ENCODE assay signal across 12 cellular contexts in genomic region chr1:201790261-201790660, GRCh38. TPM values are rescaled to one million over a fixed set of nuclear protein-coding genes. Genes with fewer than 3 reads are reported as not detected.
DNase-seq lines count a peak whose midpoint lies in the region; ATAC-seq and TF ChIP-seq lines count a peak whose summit lies in the region.
"Had no signal": no experiment of that assay in that cellular context is flagged by ENCODE, and none has a peak within 500 bp of the region (broad histone marks: within the 10 kb centered on the region; RNA-seq: fewer than 3 reads in every experiment).

No MANE protein-coding gene starts in this region.

- no peaks in the 10 kb centered on the region for H3K27me3 ChIP-seq in SK-N-SH (ENCODE audit: insufficient read depth)
- H3K27me3 ChIP-seq in endodermal cell (ENCODE audit: control insufficient read depth, insufficient read depth, low read length, poor library complexity, severe bottlenecking) = no peaks in the 10 kb centered on the region
- H3K27me3 ChIP-seq: BE2C had no signal

- ATAC-seq in stimulated activated effector memory CD8-positive, alpha-beta T cell treated with anti-CD3 and anti-CD28 coated beads, Interleukin-12 subunit alpha, Interleukin-12 subunit beta, amount 100 ng/mL, for 72 hours = no peak

- peaks cover 2% of the 10 kb centered on the region for H3K9me3 Mint-ChIP-seq in endodermal cell
- H3K9me3 Mint-ChIP-seq in stimulated activated effector memory CD8-positive, alpha-beta T cell treated with anti-CD3 and anti-CD28 coated beads, Interleukin-12 subunit alpha, Interleukin-12 subunit beta, amount 100 ng/mL, for 72 hours = no peaks in the 10 kb centered on the region

- no peak for TF ChIP-seq CTCF in SK-N-SH (IDR thresholded peaks at IDR 0.05)
- TF ChIP-seq CTCF in fibroblast of the aortic adventitia (IDR thresholded peaks at IDR 0.05; ENCODE audit: insufficient read depth, low read length) = no peak
- TF ChIP-seq CTCF in endodermal cell (conservative IDR thresholded peaks at IDR 0.05) = no peak

- H3K4me1 ChIP-seq in SK-N-SH (ENCODE audit: control insufficient read depth in 1 of 2, insufficient read depth in 2 of 2, low read depth in 1 of 2, low read length in 1 of 2) (peaks cover 28 to 52% of the 10 kb centered on the region in 2 experiments), endodermal cell (ENCODE audit: control insufficient read depth, insufficient read depth, low read length) (no peaks in the 10 kb centered on the region)
- H3K4me1 ChIP-seq: BE2C, parathyroid adenoma had no signal

- no peak overlapping the region for H3K27ac Mint-ChIP-seq in endodermal cell
- no peak overlapping the region for H3K27ac Mint-ChIP-seq in stimulated activated effector memory CD8-positive, alpha-beta T cell treated with anti-CD3 and anti-CD28 coated beads, Interleukin-12 subunit alpha, Interleukin-12 subunit beta, amount 100 ng/mL, for 72 hours

- H3K9ac ChIP-seq in SK-N-SH (peak overlapping the region; percentile 20; the same call in 1 of the 2 replicates), endodermal cell (ENCODE audit: extremely low read depth, low read length, poor library complexity, severe bottlenecking) (no peak overlapping the region)
- H3K9ac ChIP-seq: parathyroid adenoma had no signal

- H3K36me3 ChIP-seq in SK-N-SH (replicated peaks in 1 of 2; ENCODE audit: control insufficient read depth in 1 of 2, insufficient read depth in 2 of 2, low read length in 1 of 2) (peaks cover 80% of the 10 kb centered on the region in 2 experiments), endodermal cell (ENCODE audit: control insufficient read depth, insufficient read depth, low read length) (peaks cover 38% of the 10 kb centered on the region)

- no peaks in the 10 kb centered on the region for H4K20me1 ChIP-seq in SK-N-SH (ENCODE audit: insufficient read depth)

- H2AFZ ChIP-seq in SK-N-SH (ENCODE audit: low read depth) = no peak overlapping the region
- H2AFZ ChIP-seq: parathyroid adenoma had no signal

- H3K36me3 Mint-ChIP-seq in endodermal cell (ENCODE audit: low read depth) = peaks cover 66% of the 10 kb centered on the region
- H3K36me3 Mint-ChIP-seq in stimulated activated effector memory CD8-positive, alpha-beta T cell treated with anti-CD3 and anti-CD28 coated beads, Interleukin-12 subunit alpha, Interleukin-12 subunit beta, amount 100 ng/mL, for 72 hours = no peaks in the 10 kb centered on the region

- H3K27me3 Mint-ChIP-seq in endodermal cell (ENCODE audit: insufficient read depth) = no peaks in the 10 kb centered on the region

- H3K4me1 Mint-ChIP-seq in endodermal cell = no peaks in the 10 kb centered on the region
- peaks cover 6% of the 10 kb centered on the region for H3K4me1 Mint-ChIP-seq in stimulated activated effector memory CD8-positive, alpha-beta T cell treated with anti-CD3 and anti-CD28 coated beads, Interleukin-12 subunit alpha, Interleukin-12 subunit beta, amount 100 ng/mL, for 72 hours

- H3K4me3 Mint-ChIP-seq in endodermal cell = no peak overlapping the region
- no peak overlapping the region for H3K4me3 Mint-ChIP-seq in stimulated activated effector memory CD8-positive, alpha-beta T cell treated with anti-CD3 and anti-CD28 coated beads, Interleukin-12 subunit alpha, Interleukin-12 subunit beta, amount 100 ng/mL, for 72 hours

- H3K4me2 ChIP-seq in SK-N-SH = peak overlapping the region; percentile 21; the same call in 1 of the 2 replicates

- H3K4me3 ChIP-seq in SK-N-SH (ENCODE audit: low read depth in 2 of 2, low read length in 1 of 2) (no peak overlapping the region), fibroblast of the aortic adventitia (ENCODE audit: low read depth, low read length) (no peak overlapping the region), endodermal cell (ENCODE audit: low read length) (no peak overlapping the region)

- DNase-seq in AG08396 (ENCODE audit: low spot score) (peak; percentile 43), SK-N-SH (no peak), fibroblast of the aortic adventitia (ENCODE audit: low read depth) (peak; percentile 78), pulmonary artery endothelial cell (ENCODE audit: low read depth, low spot score) (peak; percentile 56), endodermal cell (no peak), occipital lobe (lab: John Stamatoyannopoulos, UW) (no peak), NCI-H2227 (lab: John Stamatoyannopoulos, UW; ENCODE audit: unreplicated experiment) (no peak)
- DNase-seq in stimulated activated effector memory CD8-positive, alpha-beta T cell treated with anti-CD3 and anti-CD28 coated beads, Interleukin-12 subunit alpha, Interleukin-12 subunit beta, amount 100 ng/mL, for 72 hours (ENCODE audit: low spot score in 2 of 2) = no peak
- DNase-seq: activated CD8-positive, alpha-beta memory T cell treated with anti-CD3 and anti-CD28 coated beads, Interleukin-2, amount 50 U/mL, for 4 hours; BE2C; KBM-7 had no signal

- no peaks in the 10 kb centered on the region for H3K9me3 ChIP-seq in SK-N-SH
- no peaks in the 10 kb centered on the region for H3K9me3 ChIP-seq in endodermal cell (ENCODE audit: control insufficient read depth, low read length)
- H3K9me3 ChIP-seq: BE2C had no signal

- WGBS in SK-N-SH (ENCODE audit: low lambda C conversion rate) = 38% methylated on average over 2 of the region's 2 CpGs
- 88% methylated on average over 2 of the region's 2 CpGs for WGBS in endodermal cell (ENCODE audit: insufficient coverage in 1 of 2, insufficient read length in 1 of 2), 2 experiments

- no peaks in the 10 kb centered on the region for H3K9me2 ChIP-seq in SK-N-SH

- CTCF ChIA-PET in SK-N-SH (lab: Yijun Ruan, JAX) = interaction anchor here (1.5 to 26.9 kb wide), 5 partner anchors 11 to 279 kb away, joined by 5 to 827 read pairs (median 83); no protein-coding TSS in a partner anchor

- no peak for TF ChIP-seq EP300 in SK-N-SH (IDR thresholded peaks at IDR 0.05; ENCODE audit: borderline replicate concordance in 1 of 2, low read depth in 1 of 2, low read length in 1 of 2)

- H3K27ac ChIP-seq in SK-N-SH (ENCODE audit: low read depth in 2 of 2, low read length in 1 of 2) (peak overlapping the region; percentile 92 to 99), endodermal cell (ENCODE audit: low read depth, low read length) (no peak overlapping the region)

- POLR2A ChIA-PET in SK-N-SH (lab: Yijun Ruan, JAX) = no interaction called here

- H3K79me2 ChIP-seq in SK-N-SH (ENCODE audit: insufficient read depth) = peaks cover 88% of the 10 kb centered on the region
- H3K79me2 ChIP-seq: parathyroid adenoma had no signal

- H3F3A ChIP-seq in SK-N-SH (replicated peaks; ENCODE audit: insufficient read depth) = peaks cover 53% of the 10 kb centered on the region

- TF ChIP-seq RAD21 in SK-N-SH (IDR thresholded peaks at IDR 0.05; ENCODE audit: low read length) = no peak

TF ChIP-seq in SK-N-SH, 30 proteins besides CTCF, POLR2A, EP300 and RAD21 (continues in another document):
- TF ChIP-seq USF1 (IDR thresholded peaks at IDR 0.05; ENCODE audit: borderline replicate concordance, low read depth) = no peak
- no peak for TF ChIP-seq GABPA (IDR thresholded peaks at IDR 0.05; ENCODE audit: low read depth)
- no peak for TF ChIP-seq REST (IDR thresholded peaks at IDR 0.05; ENCODE audit: low read depth, low read length)
- TF ChIP-seq TCF12 (IDR thresholded peaks at IDR 0.05) = peak; percentile 19; the same call in 1 of the 2 replicates
- peak; percentile 49; the same call in 1 of the 2 replicates for TF ChIP-seq FOSL2 (IDR thresholded peaks at IDR 0.05; ENCODE audit: borderline replicate concordance, low read depth)
- no peak for TF ChIP-seq USF2 (IDR thresholded peaks at IDR 0.05; ENCODE audit: borderline replicate concordance, low read depth, low read length)

RNA-seq across cellular contexts. Expression of gene IPO9, which starts 38.7 kb away (rescaled TPM):
- 24.5 and 30.7 TPM in 2 replicates for polyA plus RNA-seq in SK-N-SH (2012; rRNA removed)
- 17.3 and 21.7 TPM in 2 replicates for polyA plus RNA-seq in SK-N-SH (2012; cell fraction: cytosol; rRNA removed)
- polyA plus RNA-seq in SK-N-SH (2012; cell fraction: nucleus; rRNA removed) = 49.1 and 58.6 TPM in 2 replicates
- total RNA-seq in fibroblast of the aortic adventitia (ENCODE audit: low replicate concordance) (14.8 and 29.2 TPM in 2 replicates), pulmonary artery endothelial cell (24.9 and 37.7 TPM in 2 replicates), endodermal cell (100 to 1,000 TPM; 108 to 133 TPM), occipital lobe (36.2 TPM)
- 89.7 TPM for polyA plus RNA-seq in endodermal cell (2013, experiment 1 of 2)
- polyA plus RNA-seq in endodermal cell (2013, experiment 2 of 2) = 83.8 TPM

Comparison
In these comparisons a context has a peak if more than half of its experiments do, and no peak if none do; other contexts are left out.
1. DNase-seq: peak in AG08396 (single experiment), fibroblast of the aortic adventitia (single experiment) and pulmonary artery endothelial cell (single experiment); none in SK-N-SH (single experiment), endodermal cell (single experiment), occipital lobe (single experiment), NCI-H2227 (single experiment) and stimulated activated effector memory CD8-positive, alpha-beta T cell treated with anti-CD3 and anti-CD28 coated beads, Interleukin-12 subunit alpha, Interleukin-12 subunit beta, amount 100 ng/mL, for 72 hours (0 of 2).